In genomic region chr3:155026999-155027591, GRCh38 we compare ENCODE assay signal across 13 cellular contexts. TPM values are rescaled to one million over a fixed set of nuclear protein-coding genes. Genes with fewer than 3 reads are reported as not detected.
DNase-seq lines count a peak whose midpoint lies in the region; ATAC-seq and TF ChIP-seq lines count a peak whose summit lies in the region.
"Had no signal": no experiment of that assay in that cellular context is flagged by ENCODE, and none has a peak within 500 bp of the region (broad histone marks: within the 10 kb centered on the region; RNA-seq: fewer than 3 reads in every experiment).

No MANE protein-coding gene starts in this region.

- no peaks in the 10 kb centered on the region for H3K79me2 ChIP-seq in SK-N-SH (ENCODE audit: insufficient read depth)

- no peak for TF ChIP-seq POLR2A in spleen (IDR thresholded peaks at IDR 0.05)

- no peaks in the 10 kb centered on the region for H3K4me1 Mint-ChIP-seq in T-helper 2 cell treated with Interferon-gamma antibody and Interleukin-4, amounts not matched to agents 5 μg/mL and 100 μg/mL, for 36 hours (ENCODE audit: low read depth)

- TF ChIP-seq CTCF in SK-N-SH (IDR thresholded peaks at IDR 0.05) (no peak), spleen (IDR thresholded peaks at IDR 0.05 in 8 of 11, conservative IDR thresholded peaks at IDR 0.05 in 3 of 11) (no peak)

- H3K4me3 ChIP-seq in SK-N-SH (ENCODE audit: low read depth in 2 of 2, low read length in 1 of 2) (no peak overlapping the region), spleen (peak overlapping the region in 1 of 8 donors; percentile 13)
- H3K4me3 ChIP-seq: GM12878, SJSA1 had no signal

- CTCF ChIA-PET in SK-N-SH (lab: Yijun Ruan, JAX): no interaction called here

- no peaks in the 10 kb centered on the region for H3K36me3 Mint-ChIP-seq in T-helper 2 cell treated with Interferon-gamma antibody and Interleukin-4, amounts not matched to agents 5 μg/mL and 100 μg/mL, for 36 hours (ENCODE audit: low read depth)

- WGBS in SK-N-SH (ENCODE audit: low lambda C conversion rate): 43% methylated on average over 2 of the region's 2 CpGs
- 27 to 56% (median 41%) methylated on average over 2 of the region's 2 CpGs for WGBS in spleen, 5 donors

- no peak overlapping the region for H3K27ac Mint-ChIP-seq in T-helper 2 cell treated with Interferon-gamma antibody and Interleukin-4, amounts not matched to agents 5 μg/mL and 100 μg/mL, for 36 hours

- ATAC-seq in GM19395 (IDR thresholded peaks at IDR 0.05; ENCODE audit: unreplicated experiment): no peak
- ATAC-seq: GM12878 had no signal

- H3K27me3 ChIP-seq in SK-N-SH (ENCODE audit: insufficient read depth) (no peaks in the 10 kb centered on the region), spleen (replicated peaks in 1 of 7) (no peaks in the 10 kb centered on the region)
- H3K27me3 ChIP-seq: SJSA1 had no signal

- DNase-seq in NCI-H1417 (lab: John Stamatoyannopoulos, UW) (peak in 2 of 3 experiments; percentile 10 to 51), NCI-H1417 treated with DMSO at 0.1 percent for 48 hours (lab: John Stamatoyannopoulos, UW) (no peak), SK-N-SH (no peak), fibroblast of the conjunctiva (ENCODE audit: low read depth) (peak; percentile 74), spleen (no peak)
- DNase-seq in activated naive CD4-positive, alpha-beta T cell treated with anti-CD3 and anti-CD28 coated beads, Interleukin-2, amount 50 U/mL, for 16 hours: no peak
- DNase-seq in T-helper 2 cell treated with Interferon-gamma antibody and Interleukin-4, amounts not matched to agents 5 μg/mL and 100 μg/mL, for 36 hours (ENCODE audit: low spot score): no peak
- DNase-seq: central memory CD4-positive, alpha-beta T cell; NCI-H1105 treated with DMSO at 0.1 percent for 48 hours had no signal

- peak in 1 of 2 experiments; percentile 53; a peak in 1 of 4 replicates for TF ChIP-seq EP300 in SK-N-SH (IDR thresholded peaks at IDR 0.05; ENCODE audit: borderline replicate concordance in 1 of 2, low read depth in 1 of 2, low read length in 1 of 2)

- no peaks in the 10 kb centered on the region for H4K20me1 ChIP-seq in SK-N-SH (ENCODE audit: insufficient read depth)

- peaks cover 11% of the 10 kb centered on the region for H3K9me3 Mint-ChIP-seq in T-helper 2 cell treated with Interferon-gamma antibody and Interleukin-4, amounts not matched to agents 5 μg/mL and 100 μg/mL, for 36 hours

- H3K9ac ChIP-seq in SK-N-SH: no peak overlapping the region

- H3F3A ChIP-seq in SK-N-SH (replicated peaks; ENCODE audit: insufficient read depth): no peaks in the 10 kb centered on the region

- intact Hi-C loops in spleen (cut with DNase I; ENCODE audit: low total_unique reads): no loop called here

- POLR2A ChIA-PET in SK-N-SH (lab: Yijun Ruan, JAX): no interaction called here

- no peak overlapping the region for H3K4me3 Mint-ChIP-seq in T-helper 2 cell treated with Interferon-gamma antibody and Interleukin-4, amounts not matched to agents 5 μg/mL and 100 μg/mL, for 36 hours

- H3K9me2 ChIP-seq in SK-N-SH: no peaks in the 10 kb centered on the region

- peak overlapping the region; percentile 60 to 82; a peak in 3 of 4 replicates for H3K27ac ChIP-seq in SK-N-SH (ENCODE audit: low read depth in 2 of 2, low read length in 1 of 2)
- H3K27ac ChIP-seq in spleen: peak overlapping the region in 7 of 8 donors; percentile 44 to 78 (median 61)
- H3K27ac ChIP-seq: SJSA1 had no signal

- H3K36me3 ChIP-seq in SK-N-SH (replicated peaks in 1 of 2; ENCODE audit: control insufficient read depth in 1 of 2, insufficient read depth in 2 of 2, low read length in 1 of 2) (no peaks in the 10 kb centered on the region), spleen (no peaks in the 10 kb centered on the region)
- H3K36me3 ChIP-seq: SJSA1 had no signal

- no peak for TF ChIP-seq RAD21 in SK-N-SH (IDR thresholded peaks at IDR 0.05; ENCODE audit: low read length)

- H3K4me2 ChIP-seq in SK-N-SH: no peak overlapping the region

- no peaks in the 10 kb centered on the region for H3K9me3 ChIP-seq in SK-N-SH
- peaks cover 0 to 7% (median 5%) of the 10 kb centered on the region in 8 donors for H3K9me3 ChIP-seq in spleen
- H3K9me3 ChIP-seq: SJSA1 had no signal

- H3K4me1 ChIP-seq in SK-N-SH (ENCODE audit: control insufficient read depth in 1 of 2, insufficient read depth in 2 of 2, low read depth in 1 of 2, low read length in 1 of 2): peaks cover 0 to 5% of the 10 kb centered on the region in 2 experiments; a peak in 2 of 4 replicates
- H3K4me1 ChIP-seq in spleen: peaks cover 0 to 21% (median 10%) of the 10 kb centered on the region in 6 donors

- H3K27me3 Mint-ChIP-seq in T-helper 2 cell treated with Interferon-gamma antibody and Interleukin-4, amounts not matched to agents 5 μg/mL and 100 μg/mL, for 36 hours (ENCODE audit: low read depth): no peaks in the 10 kb centered on the region

- H2AFZ ChIP-seq in SK-N-SH (ENCODE audit: low read depth): peak overlapping the region; percentile 69

TF ChIP-seq in SK-N-SH, 30 proteins besides CTCF, POLR2A, EP300 and RAD21 (continues in another document):
- no peak for TF ChIP-seq RCOR1 (IDR thresholded peaks at IDR 0.05; ENCODE audit: low read length)
- TF ChIP-seq MXI1 (IDR thresholded peaks at IDR 0.05; ENCODE audit: low read depth, low read length): no peak
- TF ChIP-seq POLR2AphosphoS5 (IDR thresholded peaks at IDR 0.05; ENCODE audit: low read depth, low read length): no peak; the same call in 1 of the 2 replicates
- TF ChIP-seq, protein P1, sequence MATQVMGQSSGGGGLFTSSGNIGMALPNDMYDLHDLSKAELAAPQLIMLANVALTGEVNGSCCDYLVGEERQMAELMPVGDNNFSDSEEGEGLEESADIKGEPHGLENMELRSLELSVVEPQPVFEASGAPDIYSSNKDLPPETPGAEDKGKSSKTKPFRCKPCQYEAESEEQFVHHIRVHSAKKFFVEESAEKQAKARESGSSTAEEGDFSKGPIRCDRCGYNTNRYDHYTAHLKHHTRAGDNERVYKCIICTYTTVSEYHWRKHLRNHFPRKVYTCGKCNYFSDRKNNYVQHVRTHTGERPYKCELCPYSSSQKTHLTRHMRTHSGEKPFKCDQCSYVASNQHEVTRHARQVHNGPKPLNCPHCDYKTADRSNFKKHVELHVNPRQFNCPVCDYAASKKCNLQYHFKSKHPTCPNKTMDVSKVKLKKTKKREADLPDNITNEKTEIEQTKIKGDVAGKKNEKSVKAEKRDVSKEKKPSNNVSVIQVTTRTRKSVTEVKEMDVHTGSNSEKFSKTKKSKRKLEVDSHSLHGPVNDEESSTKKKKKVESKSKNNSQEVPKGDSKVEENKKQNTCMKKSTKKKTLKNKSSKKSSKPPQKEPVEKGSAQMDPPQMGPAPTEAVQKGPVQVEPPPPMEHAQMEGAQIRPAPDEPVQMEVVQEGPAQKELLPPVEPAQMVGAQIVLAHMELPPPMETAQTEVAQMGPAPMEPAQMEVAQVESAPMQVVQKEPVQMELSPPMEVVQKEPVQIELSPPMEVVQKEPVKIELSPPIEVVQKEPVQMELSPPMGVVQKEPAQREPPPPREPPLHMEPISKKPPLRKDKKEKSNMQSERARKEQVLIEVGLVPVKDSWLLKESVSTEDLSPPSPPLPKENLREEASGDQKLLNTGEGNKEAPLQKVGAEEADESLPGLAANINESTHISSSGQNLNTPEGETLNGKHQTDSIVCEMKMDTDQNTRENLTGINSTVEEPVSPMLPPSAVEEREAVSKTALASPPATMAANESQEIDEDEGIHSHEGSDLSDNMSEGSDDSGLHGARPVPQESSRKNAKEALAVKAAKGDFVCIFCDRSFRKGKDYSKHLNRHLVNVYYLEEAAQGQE (IDR thresholded peaks at IDR 0.05; ENCODE audit: low read depth, low read length): no peak
- TF ChIP-seq TAF1 (IDR thresholded peaks at IDR 0.05; ENCODE audit: borderline replicate concordance, low read depth, low read length): no peak
- TF ChIP-seq TEAD4 (IDR thresholded peaks at IDR 0.05; ENCODE audit: borderline replicate concordance, insufficient read depth): no peak
- TF ChIP-seq ZBTB33 (IDR thresholded peaks at IDR 0.05; ENCODE audit: borderline replicate concordance, low read depth): no peak
- TF ChIP-seq EZH2phosphoT487 (IDR thresholded peaks at IDR 0.05; ENCODE audit: borderline replicate concordance, low read depth): no peak
- no peak for TF ChIP-seq CHD2 (IDR thresholded peaks at IDR 0.05; ENCODE audit: low read length, partially characterized antibody)
- TF ChIP-seq GATA2 (CRISPR knock-in tag; IDR thresholded peaks at IDR 0.05): no peak
- TF ChIP-seq MAX (IDR thresholded peaks at IDR 0.05; ENCODE audit: low read depth): peak; percentile 14; the same call in 1 of the 2 replicates
- no peak for TF ChIP-seq NRF1 (IDR thresholded peaks at IDR 0.05; ENCODE audit: low read depth, low read length)
- no peak for TF ChIP-seq YY1 (IDR thresholded peaks at IDR 0.05; ENCODE audit: low read depth)
- no peak for TF ChIP-seq SMC3 (IDR thresholded peaks at IDR 0.05; ENCODE audit: low read depth, low read length)

RNA-seq across cellular contexts. Expression of gene MME, which starts 53.0 kb away (rescaled TPM):
- polyA plus RNA-seq in SK-N-SH (2012; rRNA removed) (167 and 286 TPM in 2 replicates), spleen (1 to 10 TPM in 2 of 3 donors, under 1 TPM in 1; 0.50 to 2.2 (median 1.3) TPM)
- polyA plus RNA-seq in SK-N-SH (2012; cell fraction: cytosol; rRNA removed): 264 and 284 TPM in 2 replicates
- polyA plus RNA-seq in SK-N-SH (2012; cell fraction: nucleus; rRNA removed): 123 and 209 TPM in 2 replicates
- total RNA-seq in spleen: 10 to 100 TPM in 6 of 7 donors, 1 to 10 TPM in 1; 4.2 to 43.2 (median 17.2) TPM
- total RNA-seq: activated CD8-positive, alpha-beta memory T cell treated with anti-CD3 and anti-CD28 coated beads for 36 hours had no signal

Comparison
In these comparisons a context has a peak if more than half of its experiments do, and no peak if none do; other contexts are left out.
1. DNase-seq: peak in NCI-H1417 (2 of 3) and fibroblast of the conjunctiva (single experiment); none in NCI-H1417 treated with DMSO at 0.1 percent for 48 hours (single experiment), SK-N-SH (single experiment), spleen (single experiment), activated naive CD4-positive, alpha-beta T cell treated with anti-CD3 and anti-CD28 coated beads, Interleukin-2, amount 50 U/mL, for 16 hours (single experiment) and T-helper 2 cell treated with Interferon-gamma antibody and Interleukin-4, amounts not matched to agents 5 μg/mL and 100 μg/mL, for 36 hours (single experiment).
2. RNA of gene MME, which starts 53.0 kb away (polyA plus RNA-seq): 123 to 286 TPM in SK-N-SH; 0.50 to 2.2 TPM in spleen; every median in the first group is over 10 times any median in the second.